8 cellular contexts compared by ENCODE assay signal in the genomic region with DNA sequence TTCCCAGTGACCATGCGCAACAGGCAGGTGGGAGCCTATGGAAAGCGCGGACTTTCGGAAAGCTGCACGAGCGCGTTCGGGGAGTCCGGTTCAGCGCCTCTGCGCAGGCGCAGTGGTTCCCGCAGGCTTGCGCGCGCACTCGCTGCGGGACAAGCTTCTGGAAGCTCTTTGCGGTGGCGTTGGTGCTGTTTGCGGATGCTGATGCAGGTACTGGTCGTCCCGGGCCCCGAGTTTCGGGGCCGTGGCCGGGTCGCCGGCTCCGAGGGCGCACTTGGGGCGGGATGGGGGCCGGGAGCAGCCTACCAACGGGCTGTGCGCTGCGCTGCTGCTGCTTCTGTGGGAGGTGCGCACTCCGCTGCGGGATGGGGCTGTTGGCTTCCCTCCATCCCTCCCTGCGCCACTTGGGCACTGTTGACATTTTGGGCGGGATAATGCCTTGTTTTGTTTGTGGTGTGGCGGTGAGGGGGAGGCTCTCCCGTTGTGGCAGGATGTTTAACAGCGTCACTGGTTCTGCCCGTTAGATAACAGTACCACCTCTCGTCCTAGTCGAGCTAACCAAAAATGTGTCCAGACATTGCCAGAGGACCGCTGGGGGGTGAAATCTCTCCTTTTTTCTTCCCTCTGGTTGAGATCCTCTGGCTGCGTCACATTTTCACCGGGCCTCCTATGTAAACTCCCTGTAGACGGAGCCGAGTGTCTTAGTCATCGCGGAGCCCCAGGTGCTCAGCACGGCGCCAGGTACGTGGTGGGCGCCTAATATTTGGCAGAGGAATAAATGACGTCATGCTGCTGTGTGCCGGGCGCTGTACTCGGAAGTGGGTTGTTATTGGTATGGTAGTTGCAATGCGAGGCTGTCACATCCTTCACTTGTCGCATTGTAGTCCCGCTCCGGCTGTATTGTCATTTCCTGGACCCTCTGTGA. TPM values are rescaled to one million over a fixed set of nuclear protein-coding genes. Genes with fewer than 3 reads are reported as not detected.
DNase-seq lines count a peak whose midpoint lies in the region; ATAC-seq and TF ChIP-seq lines count a peak whose summit lies in the region.

Gene ZNF483 (plus strand): TSS at position 124 of the 922 bp plus-strand sequence. CDS start 2,217 bp downstream, outside the sequence.

- H3K36me3 Mint-ChIP-seq in activated CD8-positive, alpha-beta T cell treated with anti-CD3 and anti-CD28 coated beads, Interleukin-2, amount 10 ng/mL, durations not matched to agents 7 days and 5 days (ENCODE audit: low read depth), result peaks cover 12% of the 10 kb centered on the region

- H3K27me3 ChIP-seq in dorsolateral prefrontal cortex, result no peaks in the 10 kb centered on the region
- peaks cover 0 to 17% of the 10 kb centered on the region in 2 donors for H3K27me3 ChIP-seq in left lung

- peaks cover 25% of the 10 kb centered on the region for H3K4me1 Mint-ChIP-seq in activated CD8-positive, alpha-beta T cell treated with anti-CD3 and anti-CD28 coated beads, Interleukin-2, amount 10 ng/mL, durations not matched to agents 7 days and 5 days (ENCODE audit: low read depth)

- H3K27me3 Mint-ChIP-seq in activated CD8-positive, alpha-beta T cell treated with anti-CD3 and anti-CD28 coated beads, Interleukin-2, amount 10 ng/mL, durations not matched to agents 7 days and 5 days (ENCODE audit: low read depth), result peaks cover 7% of the 10 kb centered on the region

- CTCF ChIA-PET in activated CD8-positive, alpha-beta T cell treated with anti-CD3 and anti-CD28 coated beads, Interleukin-2, amount 10 ng/mL, durations not matched to agents 7 days and 5 days (lab: Charles Lee), result no interaction called here

- no peaks in the 10 kb centered on the region for H3K9me3 Mint-ChIP-seq in activated CD8-positive, alpha-beta T cell treated with anti-CD3 and anti-CD28 coated beads, Interleukin-2, amount 10 ng/mL, durations not matched to agents 7 days and 5 days (ENCODE audit: insufficient read depth)

- H3K27ac ChIP-seq in dorsolateral prefrontal cortex, result peak within 1 kb of the TSS; percentile 58 to 99 (median 94)
- H3K27ac ChIP-seq in left lung, result no peak within 1 kb of the TSS

- peak within 1 kb of the TSS; percentile 86 for H3K27ac Mint-ChIP-seq in activated CD8-positive, alpha-beta T cell treated with anti-CD3 and anti-CD28 coated beads, Interleukin-2, amount 10 ng/mL, durations not matched to agents 7 days and 5 days

- H3K9me3 ChIP-seq in left lung, result no peaks in the 10 kb centered on the region

- intact Hi-C loops in dorsolateral prefrontal cortex (cut with DNase I), result loop anchor here (1.0 to 10.0 kb wide), 5 partner anchors 42 to 369 kb away; partner anchors contain the start of gene UGCG (in 1 of the 2)
- intact Hi-C loops in left lung (cut with DNase I), result no loop called here

- H3K4me1 ChIP-seq in left lung, result peaks cover 6 to 11% of the 10 kb centered on the region in 2 donors

- H3K36me3 ChIP-seq in left lung, result no peaks in the 10 kb centered on the region

- H3K4me3 ChIP-seq in dorsolateral prefrontal cortex (peak within 1 kb of the TSS; percentile 64 to 99 (median 93)), left lung (peak within 1 kb of the TSS; percentile 57 to 58)

- TF ChIP-seq CTCF in dorsolateral prefrontal cortex (IDR thresholded peaks at IDR 0.05 in 54 of 56, conservative IDR thresholded peaks at IDR 0.05 in 2 of 56; ENCODE audit: low read depth in 1 of 56, partially characterized antibody in 56 of 56) (peak in 15 of 56 donors; percentile 6 to 43 (median 16)), left lung (IDR thresholded peaks at IDR 0.05) (no peak)

- ATAC-seq in GM21723 (IDR thresholded peaks at IDR 0.05; ENCODE audit: unreplicated experiment), result peak; percentile 70
- ATAC-seq in activated CD8-positive, alpha-beta T cell treated with anti-CD3 and anti-CD28 coated beads, Interleukin-2, amount 10 ng/mL, durations not matched to agents 7 days and 5 days, result peak; percentile 77
- peak; percentile 91 for ATAC-seq in left lung
- ATAC-seq in GM19463 (IDR thresholded peaks at IDR 0.05; ENCODE audit: unreplicated experiment), result no peak

- POLR2A ChIA-PET in activated CD8-positive, alpha-beta T cell treated with anti-CD3 and anti-CD28 coated beads, Interleukin-2, amount 10 ng/mL, durations not matched to agents 7 days and 5 days (lab: Charles Lee), result interaction anchor here (0.8 kb wide), 1 partner anchor 49 kb away, joined by 3 read pairs; no protein-coding TSS in a partner anchor

- peak; percentile 85 for DNase-seq in AG08395 (ENCODE audit: low spot score)
- DNase-seq in NCI-H345 treated with DMSO at 0.1 percent for 48 hours (lab: John Stamatoyannopoulos, UW; ENCODE audit: unreplicated experiment), result peak; percentile 87
- peak; percentile 63 for DNase-seq in activated CD8-positive, alpha-beta T cell treated with anti-CD3 and anti-CD28 coated beads, Interleukin-2, amount 10 ng/mL, durations not matched to agents 7 days and 5 days
- peak; percentile 81 to 92 (median 90) for DNase-seq in dorsolateral prefrontal cortex
- peak; percentile 71 to 90 for DNase-seq in left lung
- DNase-seq in stimulated activated CD4-positive, alpha-beta T cell treated with anti-CD3 and anti-CD28 coated beads, Interleukin-1b, Interleukin-23, amount 100 ng/mL, for 1 hour (ENCODE audit: low read depth in 2 of 2), result peak; percentile 39 to 40

- peak within 1 kb of the TSS; percentile 85 for H3K4me3 Mint-ChIP-seq in activated CD8-positive, alpha-beta T cell treated with anti-CD3 and anti-CD28 coated beads, Interleukin-2, amount 10 ng/mL, durations not matched to agents 7 days and 5 days

RNA-seq across cellular contexts. Expression of gene ZNF483, which starts in this region (rescaled TPM):
- total RNA-seq in activated CD8-positive, alpha-beta T cell treated with anti-CD3 and anti-CD28 coated beads, Interleukin-2, amount 10 ng/mL, durations not matched to agents 7 days and 5 days, result 1 to 10 TPM; 2.2 to 2.3 TPM
- 100 to 1,000 TPM; 111 to 352 (median 252) TPM for total RNA-seq in dorsolateral prefrontal cortex
- total RNA-seq in left lung, result 1 to 10 TPM; 5.2 to 7.5 TPM

Comparison
In these comparisons a context has a peak if more than half of its experiments do, and no peak if none do; other contexts are left out.
1. RNA of gene ZNF483 (total RNA-seq): 111 to 352 TPM in dorsolateral prefrontal cortex; 5.2 to 7.5 TPM in left lung and 2.2 to 2.3 TPM in activated CD8-positive, alpha-beta T cell treated with anti-CD3 and anti-CD28 coated beads, Interleukin-2, amount 10 ng/mL, durations not matched to agents 7 days and 5 days; every median in the first group is over 10 times any median in the second.
2. DNase-seq: peak in every context shown above with its lines; median percentile 90 in dorsolateral prefrontal cortex; 87 in NCI-H345 treated with DMSO at 0.1 percent for 48 hours; 85 in AG08395; 80 in left lung; 63 in activated CD8-positive, alpha-beta T cell treated with anti-CD3 and anti-CD28 coated beads, Interleukin-2, amount 10 ng/mL, durations not matched to agents 7 days and 5 days; 40 in stimulated activated CD4-positive, alpha-beta T cell treated with anti-CD3 and anti-CD28 coated beads, Interleukin-1b, Interleukin-23, amount 100 ng/mL, for 1 hour.
3. H3K27ac ChIP-seq: peak in dorsolateral prefrontal cortex (59 of 59); none in left lung (0 of 2).
4. intact Hi-C loops: an anchor here in dorsolateral prefrontal cortex (1.0 to 10.0 kb wide); none called in left lung.